ENCODE assay signal across 22 cellular contexts in the genomic region with DNA sequence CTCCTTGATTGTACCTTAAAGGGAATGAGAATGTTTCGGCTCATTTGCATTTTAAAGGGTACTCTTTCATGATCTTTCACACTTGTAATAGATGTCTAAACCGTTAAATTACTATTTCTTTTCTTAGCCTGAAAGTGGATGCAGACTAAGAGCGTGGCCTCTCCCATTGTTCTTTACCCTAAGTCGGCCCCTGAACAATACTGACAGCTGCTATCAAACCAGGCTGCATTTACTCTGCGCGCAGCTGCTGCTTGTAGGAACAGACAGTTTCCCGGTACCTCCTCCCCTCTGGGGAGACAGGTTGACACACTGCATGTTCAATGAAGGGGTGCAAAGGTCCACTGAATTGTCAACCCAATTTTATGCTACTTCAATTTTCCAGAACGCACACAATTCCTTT. TPM values are rescaled to one million over a fixed set of nuclear protein-coding genes. Genes with fewer than 3 reads are reported as not detected.
A peak's percentile ranks its signal among the peaks of the same experiment; 100 is the strongest.
DNase-seq lines count a peak whose midpoint lies in the region; ATAC-seq, FAIRE-seq and TF ChIP-seq lines count a peak whose summit lies in the region.
"Had no signal": no experiment of that assay in that cellular context is flagged by ENCODE, and none has a peak within 500 bp of the region (broad histone marks: within the 10 kb centered on the region; RNA-seq: fewer than 3 reads in every experiment).

No MANE protein-coding gene starts in this region.

- peak overlapping the region; percentile 40 for H3K27ac Mint-ChIP-seq in neural progenitor cell
- H3K27ac Mint-ChIP-seq: activated CD4-positive, alpha-beta T cell treated with anti-CD3 and anti-CD28 coated beads, Interleukin-2, amount 10 ng/mL, durations not matched to agents 7 days and 5 days; CD8-positive, alpha-beta T cell had no signal

- peaks cover 25% of the 10 kb centered on the region for H4K20me1 ChIP-seq in neural progenitor cell (ENCODE audit: low read depth)

- H3K27me3 Mint-ChIP-seq in neural progenitor cell (ENCODE audit: insufficient read depth, low read depth): no peaks in the 10 kb centered on the region
- no peaks in the 10 kb centered on the region for H3K27me3 Mint-ChIP-seq in activated T-cell treated with anti-CD3 and anti-CD28 coated beads, Interleukin-2, amount 50 U/mL, for 4 hours (ENCODE audit: low read depth)
- H3K27me3 Mint-ChIP-seq: activated CD4-positive, alpha-beta T cell treated with anti-CD3 and anti-CD28 coated beads, Interleukin-2, amount 10 ng/mL, durations not matched to agents 7 days and 5 days had no signal

- H3K4me3 ChIP-seq in HUES64 (ENCODE audit: low read length): no peak overlapping the region
- H3K4me3 ChIP-seq in neural progenitor cell: peak overlapping the region; percentile 29
- H3K4me3 ChIP-seq: K562, ovary, tibial nerve had no signal

- peak; percentile 66 for DNase-seq in NCI-H2171 treated with DMSO at 0.1 percent for 48 hours (lab: John Stamatoyannopoulos, UW)
- peak; percentile 10 for DNase-seq in SHP77 treated with DMSO at 0.1 percent for 48 hours (lab: John Stamatoyannopoulos, UW)
- DNase-seq in neural progenitor cell (ENCODE audit: low spot score): peak; percentile 93
- DNase-seq in NK-92 treated with Interleukin-12 subunit alpha and Interleukin-12 subunit beta, amount 100 ng/mL, for 24 hours (lab: John Stamatoyannopoulos, UW): no peak
- no peak for DNase-seq in GM12892 (ENCODE audit: insufficient read length)
- no peak for DNase-seq in activated T-cell treated with anti-CD3 and anti-CD28 coated beads, Interleukin-2, amount 50 U/mL, for 4 hours
- DNase-seq in GOT3 (lab: John Stamatoyannopoulos, UW): no peak
- DNase-seq: activated CD4-positive, alpha-beta T cell treated with anti-CD3 and anti-CD28 coated beads, Interleukin-2, amount 10 ng/mL, durations not matched to agents 7 days and 5 days; activated gamma-delta T cell; CD8-positive, alpha-beta T cell; central memory CD4-positive, alpha-beta T cell; effector CD4-positive, alpha-beta T cell; left ventricle myocardium superior; ovary; stimulated activated CD4-positive, alpha-beta T cell treated with anti-CD3 and anti-CD28 coated beads, Interleukin-1b, Interleukin-23, amount 100 ng/mL, for 48 hours; stimulated activated naive CD4-positive, alpha-beta T cell treated with Interleukin-2 at 50 U/mL for 16 hours had no signal

- H3K4me1 ChIP-seq in HUES64 (ENCODE audit: insufficient read depth, low read length) (peaks cover 77% of the 10 kb centered on the region), neural progenitor cell (peaks cover 73% of the 10 kb centered on the region)

- no peaks in the 10 kb centered on the region for H3K27me3 ChIP-seq in HUES64 (ENCODE audit: insufficient read depth, low read length)
- no peaks in the 10 kb centered on the region for H3K27me3 ChIP-seq in neural progenitor cell
- H3K27me3 ChIP-seq: ovary, tibial nerve had no signal

- H3F3A ChIP-seq in neural progenitor cell (ENCODE audit: low read depth): peaks cover 59% of the 10 kb centered on the region

- WGBS in HUES64: 38% methylated on average over 8 of the region's 8 CpGs

- ATAC-seq in activated T-cell treated with anti-CD3 and anti-CD28 coated beads, Interleukin-2, amount 50 U/mL, for 4 hours: no peak
- ATAC-seq: CD8-positive, alpha-beta T cell; K562; left ventricle myocardium superior; sciatic nerve had no signal

- H3K79me2 ChIP-seq in neural progenitor cell (ENCODE audit: low read depth): peaks cover 66% of the 10 kb centered on the region

- FAIRE-seq in GM12892 (lab: Jason Lieb, UNC): no peak
- FAIRE-seq: K562, TTC549 had no signal

- H3K4me2 ChIP-seq in neural progenitor cell: peak overlapping the region; percentile 72

- H2AFZ ChIP-seq in neural progenitor cell (replicated peaks): no peak overlapping the region

- H3K9me3 ChIP-seq in HUES64 (ENCODE audit: insufficient read depth, low read depth, low read length) (no peaks in the 10 kb centered on the region), neural progenitor cell (ENCODE audit: low read depth) (no peaks in the 10 kb centered on the region)
- H3K9me3 ChIP-seq: ovary, tibial nerve had no signal

- no peaks in the 10 kb centered on the region for H3K9me3 Mint-ChIP-seq in neural progenitor cell
- H3K9me3 Mint-ChIP-seq in activated T-cell treated with anti-CD3 and anti-CD28 coated beads, Interleukin-2, amount 50 U/mL, for 4 hours: no peaks in the 10 kb centered on the region
- H3K9me3 Mint-ChIP-seq: activated CD4-positive, alpha-beta T cell treated with anti-CD3 and anti-CD28 coated beads, Interleukin-2, amount 10 ng/mL, durations not matched to agents 7 days and 5 days; CD8-positive, alpha-beta T cell had no signal

- peaks cover 11% of the 10 kb centered on the region for H3K36me3 Mint-ChIP-seq in neural progenitor cell
- H3K36me3 Mint-ChIP-seq in activated T-cell treated with anti-CD3 and anti-CD28 coated beads, Interleukin-2, amount 50 U/mL, for 4 hours (ENCODE audit: insufficient read depth): no peaks in the 10 kb centered on the region
- H3K36me3 Mint-ChIP-seq: CD8-positive, alpha-beta T cell had no signal

- H3K27ac ChIP-seq in HUES64 (ENCODE audit: low read depth, low read length): peak overlapping the region; percentile 21; the same call in 1 of the 2 replicates
- peak overlapping the region; percentile 79 for H3K27ac ChIP-seq in neural progenitor cell
- H3K27ac ChIP-seq: HL-60, ovary had no signal

- no peak for TF ChIP-seq POLR2A in GM12892 (IDR thresholded peaks at IDR 0.05; ENCODE audit: low read depth, low read length)

- TF ChIP-seq CTCF in neural progenitor cell (IDR thresholded peaks at IDR 0.05): no peak

- H3K9ac ChIP-seq in HUES64 (ENCODE audit: low read depth, low read length) (no peak overlapping the region), neural progenitor cell (no peak overlapping the region)

- peaks cover 66% of the 10 kb centered on the region for H3K4me1 Mint-ChIP-seq in neural progenitor cell
- H3K4me1 Mint-ChIP-seq in activated T-cell treated with anti-CD3 and anti-CD28 coated beads, Interleukin-2, amount 50 U/mL, for 4 hours (ENCODE audit: low read depth): no peaks in the 10 kb centered on the region
- H3K4me1 Mint-ChIP-seq: activated CD4-positive, alpha-beta T cell treated with anti-CD3 and anti-CD28 coated beads, Interleukin-2, amount 10 ng/mL, durations not matched to agents 7 days and 5 days had no signal

- peak overlapping the region; percentile 46 for H3K4me3 Mint-ChIP-seq in neural progenitor cell
- H3K4me3 Mint-ChIP-seq in activated T-cell treated with anti-CD3 and anti-CD28 coated beads, Interleukin-2, amount 50 U/mL, for 4 hours: no peak overlapping the region
- H3K4me3 Mint-ChIP-seq: activated CD4-positive, alpha-beta T cell treated with anti-CD3 and anti-CD28 coated beads, Interleukin-2, amount 10 ng/mL, durations not matched to agents 7 days and 5 days; CD8-positive, alpha-beta T cell had no signal

- H3K36me3 ChIP-seq in HUES64 (ENCODE audit: insufficient read depth, low read length) (peaks cover 50% of the 10 kb centered on the region), neural progenitor cell (no peaks in the 10 kb centered on the region)
- H3K36me3 ChIP-seq: ovary had no signal

RNA-seq across cellular contexts. Expression of a gene that starts 39.9 kb away (rescaled TPM):
- 62.3 TPM for polyA plus RNA-seq in HUES64 (2013, experiment 1 of 2)
- polyA plus RNA-seq in HUES64 (2013, experiment 2 of 2): 63.8 TPM
- total RNA-seq in neural progenitor cell (ENCODE audit: low replicate concordance): 51.9 and 54.7 TPM in 2 replicates
- 0.19 TPM for polyA plus RNA-seq in GM12892 (2012; ENCODE audit: missing spikeins)
- total RNA-seq in activated T-cell treated with anti-CD3 and anti-CD28 coated beads, Interleukin-2, amount 50 U/mL, for 4 hours: under 1 TPM; 0.35 to 0.55 (median 0.49) TPM
- polyA plus RNA-seq: K562 had no signal

Comparison
In these comparisons a context has a peak if more than half of its experiments do, and no peak if none do; other contexts are left out.
1. DNase-seq: peak in NCI-H2171 treated with DMSO at 0.1 percent for 48 hours (single experiment), SHP77 treated with DMSO at 0.1 percent for 48 hours (single experiment) and neural progenitor cell (single experiment); none in NK-92 treated with Interleukin-12 subunit alpha and Interleukin-12 subunit beta, amount 100 ng/mL, for 24 hours (single experiment), GM12892 (single experiment), activated T-cell treated with anti-CD3 and anti-CD28 coated beads, Interleukin-2, amount 50 U/mL, for 4 hours (single experiment) and GOT3 (single experiment).
2. RNA of a gene that starts 39.9 kb away (total RNA-seq): 51.9 to 54.7 TPM in neural progenitor cell; 0.35 to 0.55 TPM in activated T-cell treated with anti-CD3 and anti-CD28 coated beads, Interleukin-2, amount 50 U/mL, for 4 hours; every median in the first group is over 10 times any median in the second.